11 cellular contexts compared by ENCODE assay signal in the genomic region with DNA sequence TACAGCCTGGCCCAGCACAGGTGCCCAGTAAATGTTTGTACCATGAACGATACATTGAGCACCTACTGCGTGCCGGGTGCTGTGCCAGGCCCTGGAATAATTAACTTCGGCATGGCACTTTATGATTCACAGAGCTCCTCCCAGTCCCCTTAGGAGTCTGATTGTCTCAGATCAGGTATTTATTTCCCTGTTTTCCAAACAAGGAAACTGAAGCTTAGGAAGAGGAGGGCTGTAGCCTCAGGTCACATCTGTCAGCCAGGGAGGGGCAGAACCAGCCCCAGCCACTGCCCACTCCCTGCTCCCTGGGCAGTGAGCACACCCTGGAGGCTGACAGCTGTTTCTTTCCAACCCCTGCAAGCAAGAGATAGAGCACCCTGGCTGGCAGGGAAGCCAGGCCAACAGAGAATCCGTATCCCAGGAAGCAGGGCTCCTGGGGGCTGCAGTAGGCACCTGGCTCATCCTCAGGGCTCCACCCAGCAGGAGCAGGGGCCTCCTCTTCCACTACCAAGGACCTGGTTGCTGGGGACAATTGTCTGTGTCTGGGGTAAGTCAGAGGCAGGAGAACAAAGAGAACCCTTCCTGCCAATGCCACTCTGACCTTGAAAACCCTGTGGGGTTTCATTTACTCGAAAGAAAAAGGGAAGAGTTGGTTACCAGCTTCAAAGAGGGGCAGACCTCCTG.
A peak's percentile ranks its signal among the peaks of the same experiment; 100 is the strongest.
DNase-seq lines count a peak whose midpoint lies in the region; ATAC-seq, FAIRE-seq and TF ChIP-seq lines count a peak whose summit lies in the region.
"Had no signal": no experiment of that assay in that cellular context is flagged by ENCODE, and none has a peak within 500 bp of the region (broad histone marks: within the 10 kb centered on the region; RNA-seq: fewer than 3 reads in every experiment).

No MANE protein-coding gene starts in this region.

- H3K14ac ChIP-seq in H1 (ENCODE audit: insufficient read length): no peak overlapping the region

- CTCF ChIA-PET in SK-N-SH (lab: Yijun Ruan, JAX) (interaction anchor here (0.6 to 2.0 kb wide), 12 partner anchors 11 to 210 kb away, joined by 3 to 7 read pairs (median 4); no protein-coding TSS in a partner anchor), H1 (lab: Charles Lee; ENCODE audit: partially characterized antibody) (interaction anchor here (0.7 to 3.7 kb wide), 18 partner anchors 8 to 257 kb away, joined by 3 to 24 read pairs (median 4); a partner anchor contains a TSS)

- no peak overlapping the region for H3K56ac ChIP-seq in H1 (replicated peaks; ENCODE audit: insufficient read length, low read depth, low read length)

- TF ChIP-seq CTCF in SK-N-SH (IDR thresholded peaks at IDR 0.05): no peak
- TF ChIP-seq CTCF in H1 (IDR thresholded peaks at IDR 0.05; ENCODE audit: control extremely low read depth in 1 of 3, insufficient read depth in 1 of 3, low read depth in 1 of 3, low read length in 3 of 3): no peak
- TF ChIP-seq CTCF in upper lobe of right lung (IDR thresholded peaks at IDR 0.05): no peak
- no peak for TF ChIP-seq CTCF in D721Med (IDR thresholded peaks at IDR 0.05; ENCODE audit: insufficient read depth, missing control alignments)

- no peak overlapping the region for H4K91ac ChIP-seq in H1 (replicated peaks; ENCODE audit: insufficient read length, low read length)

- no peak overlapping the region for H4K8ac ChIP-seq in H1 (ENCODE audit: extremely low read depth, insufficient read depth, low read length)

- no peaks in the 10 kb centered on the region for H3K23me2 ChIP-seq in H1 (ENCODE audit: low read depth, low read length)

- DNase-seq in SK-N-SH (no peak), H1 (ENCODE audit: low read depth in 1 of 2, low spot score in 2 of 2) (no peak), upper lobe of right lung (no peak), D721Med (ENCODE audit: insufficient read length, low spot score) (no peak)
- DNase-seq: activated T-cell treated with anti-CD3 and anti-CD28 coated beads, Interleukin-2, amount 50 U/mL, for 72 hours had no signal

- H3K18ac ChIP-seq in H1 (ENCODE audit: extremely low read depth, low read length): no peak overlapping the region; the same call in 1 of the 2 replicates

- H3K9me2 ChIP-seq in SK-N-SH: no peaks in the 10 kb centered on the region

- H3K36me3 ChIP-seq in SK-N-SH (replicated peaks in 1 of 2; ENCODE audit: control insufficient read depth in 1 of 2, insufficient read depth in 2 of 2, low read length in 1 of 2) (no peaks in the 10 kb centered on the region), H1 (ENCODE audit: control insufficient read depth in 2 of 4, insufficient read depth in 4 of 4, low read length in 3 of 4) (no peaks in the 10 kb centered on the region), mucosa of rectum (ENCODE audit: control insufficient read depth in 2 of 2, insufficient read depth in 2 of 2, low read length in 2 of 2) (no peaks in the 10 kb centered on the region), upper lobe of right lung (no peaks in the 10 kb centered on the region)
- H3K36me3 ChIP-seq: SJSA1 had no signal

- TF ChIP-seq RAD21 in SK-N-SH (IDR thresholded peaks at IDR 0.05; ENCODE audit: low read length) (peak; percentile 46), H1 (IDR thresholded peaks at IDR 0.05 in 1 of 2, conservative IDR thresholded peaks at IDR 0.05 in 1 of 2; ENCODE audit: low read depth in 2 of 2, low read length in 2 of 2) (peak in 1 of 2 experiments; percentile 1; a peak in 1 of 4 replicates)

- no peaks in the 10 kb centered on the region for H3F3A ChIP-seq in SK-N-SH (replicated peaks; ENCODE audit: insufficient read depth)

- H3K79me2 ChIP-seq in SK-N-SH (ENCODE audit: insufficient read depth) (peaks cover 76% of the 10 kb centered on the region), H1 (ENCODE audit: control insufficient read depth in 1 of 2, insufficient read depth in 2 of 2, low read length in 2 of 2) (peaks cover 0 to 55% of the 10 kb centered on the region in 2 experiments; a peak in 2 of 4 replicates)

- H3K27ac ChIP-seq in SK-N-SH (ENCODE audit: low read depth in 2 of 2, low read length in 1 of 2): peak overlapping the region in 1 of 2 experiments; percentile 97; a peak in 2 of 4 replicates
- no peak overlapping the region for H3K27ac ChIP-seq in H1 (ENCODE audit: low read depth, low read length)
- H3K27ac ChIP-seq in mucosa of rectum (ENCODE audit: low read depth in 2 of 2, low read length in 2 of 2): peak overlapping the region; percentile 92 to 95
- H3K27ac ChIP-seq in upper lobe of right lung: peak overlapping the region; percentile 72
- H3K27ac ChIP-seq: SJSA1 had no signal

- H3K4me2 ChIP-seq in SK-N-SH: no peak overlapping the region
- no peak overlapping the region for H3K4me2 ChIP-seq in H1 (ENCODE audit: insufficient read depth in 1 of 2, low read depth in 2 of 2, low read length in 2 of 2)

- H4K5ac ChIP-seq in H1 (ENCODE audit: insufficient read length, low read depth, low read length): no peak overlapping the region

- H2BK12ac ChIP-seq in H1 (ENCODE audit: low read depth, low read length): no peak overlapping the region

- peaks cover 30% of the 10 kb centered on the region for H3K79me1 ChIP-seq in H1 (ENCODE audit: low read depth, low read length)

- no peak for TF ChIP-seq POLR2A in H1 (IDR thresholded peaks at IDR 0.05; ENCODE audit: control extremely low read depth in 1 of 2, low read depth in 2 of 2, low read length in 2 of 2)

- H2BK20ac ChIP-seq in H1 (ENCODE audit: low read length): no peak overlapping the region

- FAIRE-seq in H1 (lab: Jason Lieb, UNC) (no peak), D721Med (lab: Jason Lieb, UNC) (no peak)
- FAIRE-seq: K562 had no signal

- WGBS in SK-N-SH (ENCODE audit: low lambda C conversion rate): 95% methylated on average over 4 of the region's 6 CpGs
- WGBS in H1 (ENCODE audit: extremely low coverage in 1 of 2, insufficient coverage in 1 of 2, insufficient read length in 1 of 2, insufficient replicate concordance in 2 of 2, low coverage in 1 of 2, low lambda C conversion rate in 2 of 2, missing lambda C conversion rate in 1 of 2), 2 experiments: 90% methylated on average over 6 of the region's 6 CpGs; no CpG with 5 or more reads in 1 of the 2 experiments

- no peak overlapping the region for H2AFZ ChIP-seq in SK-N-SH (ENCODE audit: low read depth)
- no peak overlapping the region for H2AFZ ChIP-seq in H1 (ENCODE audit: low read length)

- H3K23ac ChIP-seq in H1 (ENCODE audit: insufficient read length): no peak overlapping the region

- no peak overlapping the region for H3K4ac ChIP-seq in H1 (replicated peaks; ENCODE audit: insufficient read length, low read depth, low read length)

- H4K20me1 ChIP-seq in SK-N-SH (ENCODE audit: insufficient read depth) (peaks cover 81% of the 10 kb centered on the region), H1 (replicated peaks in 1 of 2; ENCODE audit: control insufficient read depth in 1 of 2, insufficient read depth in 2 of 2, low read length in 2 of 2) (peaks cover 19 to 48% of the 10 kb centered on the region in 2 experiments)

- TF ChIP-seq EP300 in SK-N-SH (IDR thresholded peaks at IDR 0.05; ENCODE audit: borderline replicate concordance in 1 of 2, low read depth in 1 of 2, low read length in 1 of 2) (no peak), H1 (IDR thresholded peaks at IDR 0.05; ENCODE audit: borderline replicate concordance in 1 of 2, low read depth in 2 of 2, low read length in 2 of 2) (no peak)

- H3K9me3 ChIP-seq in SK-N-SH (no peaks in the 10 kb centered on the region), H1 (ENCODE audit: insufficient read depth in 2 of 2, low read depth in 1 of 2, low read length in 1 of 2) (no peaks in the 10 kb centered on the region), mucosa of rectum (ENCODE audit: control insufficient read depth in 2 of 2, low read length in 2 of 2) (no peaks in the 10 kb centered on the region), upper lobe of right lung (no peaks in the 10 kb centered on the region)
- H3K9me3 ChIP-seq: SJSA1 had no signal

- ATAC-seq in SK-N-SH treated with all-trans-retinoic acid at 6 μM for 48 hours (no peak), upper lobe of right lung (no peak), GM19452 (IDR thresholded peaks at IDR 0.05; ENCODE audit: unreplicated experiment) (no peak), GM18511 (IDR thresholded peaks at IDR 0.05; ENCODE audit: unreplicated experiment) (no peak)
- ATAC-seq: activated T-cell treated with anti-CD3 and anti-CD28 coated beads, Interleukin-2, amount 50 U/mL, for 72 hours; K562 had no signal

- peaks cover 0 to 93% of the 10 kb centered on the region in 2 experiments; a peak in 2 of 4 replicates for H3K4me1 ChIP-seq in SK-N-SH (ENCODE audit: control insufficient read depth in 1 of 2, insufficient read depth in 2 of 2, low read depth in 1 of 2, low read length in 1 of 2)
- H3K4me1 ChIP-seq in H1 (replicated peaks in 1 of 4; ENCODE audit: control insufficient read depth in 3 of 4, insufficient read depth in 4 of 4, low read length in 3 of 4): peaks cover 8 to 35% (median 18%) of the 10 kb centered on the region in 4 experiments
- peaks cover 39 to 40% of the 10 kb centered on the region in 2 donors for H3K4me1 ChIP-seq in mucosa of rectum (ENCODE audit: control insufficient read depth in 2 of 2, insufficient read depth in 2 of 2, low read length in 2 of 2)
- peaks cover 55% of the 10 kb centered on the region for H3K4me1 ChIP-seq in upper lobe of right lung
- H3K4me1 ChIP-seq: SJSA1 had no signal

- H2BK15ac ChIP-seq in H1 (ENCODE audit: low read length): no peak overlapping the region

- no peak overlapping the region for H3K9ac ChIP-seq in SK-N-SH
- no peak overlapping the region for H3K9ac ChIP-seq in H1 (replicated peaks in 1 of 4; ENCODE audit: extremely low read depth in 1 of 4, low read depth in 3 of 4, low read length in 3 of 4)
- peak overlapping the region; percentile 35 to 78 for H3K9ac ChIP-seq in mucosa of rectum (ENCODE audit: low read depth in 1 of 2, low read length in 2 of 2)

- intact Hi-C loops in upper lobe of right lung (cut with DNase I): no loop called here

- H3K4me3 ChIP-seq in SK-N-SH (ENCODE audit: low read depth in 2 of 2, low read length in 1 of 2) (no peak overlapping the region), H1 (ENCODE audit: extremely low read depth in 1 of 4, insufficient read depth in 2 of 4, low read depth in 3 of 4, low read length in 4 of 4) (no peak overlapping the region), mucosa of rectum (ENCODE audit: low read length in 2 of 2) (peak overlapping the region in 1 of 2 donors; percentile 57), upper lobe of right lung (no peak overlapping the region)
- H3K4me3 ChIP-seq: K562, SJSA1 had no signal

- H2AK5ac ChIP-seq in H1 (ENCODE audit: low read depth, low read length): no peak overlapping the region

- no peak overlapping the region for H2BK120ac ChIP-seq in H1 (replicated peaks; ENCODE audit: low read depth, low read length)

- H3K27me3 ChIP-seq in SK-N-SH (ENCODE audit: insufficient read depth) (no peaks in the 10 kb centered on the region), H1 (replicated peaks in 1 of 4; ENCODE audit: control insufficient read depth in 3 of 4, extremely low read depth in 1 of 4, insufficient read depth in 3 of 4, low read length in 3 of 4) (no peaks in the 10 kb centered on the region; a peak in 1 of 7 replicates), mucosa of rectum (ENCODE audit: control insufficient read depth in 2 of 2, insufficient read depth in 2 of 2, low read length in 2 of 2) (no peaks in the 10 kb centered on the region), upper lobe of right lung (no peaks in the 10 kb centered on the region)
- H3K27me3 ChIP-seq: SJSA1 had no signal

- H2BK5ac ChIP-seq in H1 (ENCODE audit: low read depth, low read length): peak overlapping the region; percentile 35; the same call in 1 of the 2 replicates

- POLR2A ChIA-PET in SK-N-SH (lab: Yijun Ruan, JAX): interaction anchor here (1.7 kb wide), 1 partner anchor 20 kb away, joined by 3 read pairs; no protein-coding TSS in a partner anchor
- POLR2A ChIA-PET in H1 (lab: Charles Lee; ENCODE audit: partially characterized antibody): interaction anchor here (0.9 kb wide), 2 partner anchors 18 to 21 kb away, joined by 3 read pairs; no protein-coding TSS in a partner anchor

Comparison
In these comparisons a context has a peak if more than half of its experiments do, and no peak if none do; other contexts are left out.
1. H3K9ac ChIP-seq: peak in mucosa of rectum (2 of 2); none in SK-N-SH (single experiment) and H1 (0 of 4).